In genomic region chr5:132260714-132261615, GRCh38 we compare ENCODE assay signal across 1 cellular context.
TF ChIP-seq lines count a peak whose summit lies in the region.

No MANE protein-coding gene starts in this region.

TF ChIP-seq in WTC11, 78 proteins besides CTCF, POLR2A, EP300 and RAD21 (continued from another document):
- no peak for TF ChIP-seq STAT6 (CRISPR knock-in tag; conservative IDR thresholded peaks at IDR 0.05; ENCODE audit: low read depth)
- no peak for TF ChIP-seq ZNF138 (CRISPR knock-in tag; conservative IDR thresholded peaks at IDR 0.05)
